9 cellular contexts compared by ENCODE assay signal in the genomic region with DNA sequence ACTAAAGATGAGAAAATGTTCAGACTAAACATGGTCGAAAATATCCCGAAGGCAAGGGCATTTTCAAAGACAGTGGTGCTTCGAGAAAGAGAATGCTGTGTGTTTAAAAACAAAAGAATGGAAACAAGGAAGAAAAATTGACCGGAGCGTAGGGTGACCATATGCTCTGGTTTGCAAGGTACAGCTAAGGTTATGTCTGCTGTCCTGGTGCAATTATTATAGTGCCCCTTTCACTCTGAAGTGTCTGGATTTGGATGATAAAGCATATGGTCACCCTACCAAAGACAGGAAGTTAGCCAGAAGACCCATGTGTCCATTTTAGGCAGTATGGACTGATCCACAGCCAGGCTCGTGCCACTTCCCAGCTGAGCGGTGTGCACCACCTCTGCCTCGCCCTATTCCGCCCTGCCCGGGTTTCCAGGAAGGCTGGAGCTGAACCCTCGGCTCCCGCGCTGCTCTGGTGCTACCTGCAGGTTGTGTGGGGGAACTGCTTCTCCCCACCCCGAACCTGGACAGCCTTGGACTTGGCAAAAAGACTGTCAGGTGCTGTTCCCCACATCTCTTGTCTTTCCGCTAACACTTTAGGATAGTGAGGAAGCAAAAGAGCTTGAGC. TPM values are rescaled to one million over a fixed set of nuclear protein-coding genes. Genes with fewer than 3 reads are reported as not detected.
A peak's percentile ranks its signal among the peaks of the same experiment; 100 is the strongest.
DNase-seq lines count a peak whose midpoint lies in the region; ATAC-seq and TF ChIP-seq lines count a peak whose summit lies in the region.
"Had no signal": no experiment of that assay in that cellular context is flagged by ENCODE, and none has a peak within 500 bp of the region (broad histone marks: within the 10 kb centered on the region; RNA-seq: fewer than 3 reads in every experiment).

No MANE protein-coding gene starts in this region.

- peaks cover 2% of the 10 kb centered on the region for H3K9me3 Mint-ChIP-seq in activated naive CD8-positive, alpha-beta T cell treated with anti-CD3 and anti-CD28 coated beads, Interleukin-2, amount 10 ng/mL, durations not matched to agents 7 days and 5 days

- POLR2A ChIA-PET in activated naive CD8-positive, alpha-beta T cell treated with anti-CD3 and anti-CD28 coated beads, Interleukin-2, amount 10 ng/mL, durations not matched to agents 7 days and 5 days (lab: Charles Lee), result no interaction called here

- no peak overlapping the region for H3K4me3 Mint-ChIP-seq in activated naive CD8-positive, alpha-beta T cell treated with anti-CD3 and anti-CD28 coated beads, Interleukin-2, amount 10 ng/mL, durations not matched to agents 7 days and 5 days

- peaks cover 11% of the 10 kb centered on the region for H3K4me1 Mint-ChIP-seq in activated naive CD8-positive, alpha-beta T cell treated with anti-CD3 and anti-CD28 coated beads, Interleukin-2, amount 10 ng/mL, durations not matched to agents 7 days and 5 days

- H3K36me3 ChIP-seq in BE2C, result no peaks in the 10 kb centered on the region

- H3K27me3 Mint-ChIP-seq in activated naive CD8-positive, alpha-beta T cell treated with anti-CD3 and anti-CD28 coated beads, Interleukin-2, amount 10 ng/mL, durations not matched to agents 7 days and 5 days, result peaks cover 66% of the 10 kb centered on the region

- H3K27me3 ChIP-seq in BE2C, result peaks cover 42% of the 10 kb centered on the region

- peak; percentile 58 for ATAC-seq in activated naive CD8-positive, alpha-beta T cell treated with anti-CD3 and anti-CD28 coated beads, Interleukin-2, amount 10 ng/mL, durations not matched to agents 7 days and 5 days (ENCODE audit: low read depth)
- ATAC-seq in left colon (peak; percentile 100), HG03521 (IDR thresholded peaks at IDR 0.05; ENCODE audit: unreplicated experiment) (no peak), GM21367 (IDR thresholded peaks at IDR 0.05; ENCODE audit: unreplicated experiment) (no peak), HG02981 (IDR thresholded peaks at IDR 0.05; ENCODE audit: unreplicated experiment) (no peak)

- in situ Hi-C loops in GM13977 (cut with MboI; ENCODE audit: low pct_unique_long_range_greater_than_20kb, low sequenced_read_pairs, unreplicated experiment), result loop anchor here (25.0 kb wide), 1 partner anchor 146 kb away; no protein-coding TSS in a partner anchor

- peak; percentile 68 for TF ChIP-seq CTCF in BE2C (IDR thresholded peaks at IDR 0.05; ENCODE audit: low read depth, low read length)
- peak; percentile 43 for TF ChIP-seq CTCF in GM13977 (IDR thresholded peaks at IDR 0.05; ENCODE audit: extremely low read depth, insufficient read depth, missing control alignments)

- DNase-seq in BE2C (peak; percentile 70), GM13977 (ENCODE audit: low spot score) (peak; percentile 38), NCI-H524 treated with DMSO at 0.1 percent for 48 hours (lab: John Stamatoyannopoulos, UW) (peak; percentile 39), left colon (peak; percentile 68 to 81)
- DNase-seq in activated naive CD8-positive, alpha-beta T cell treated with anti-CD3 and anti-CD28 coated beads, Interleukin-2, amount 10 ng/mL, durations not matched to agents 7 days and 5 days, result peak; percentile 36

- H3K4me3 ChIP-seq in BE2C (ENCODE audit: low read depth, low read length), result no peak overlapping the region

- H3K9me3 ChIP-seq in BE2C, result no peaks in the 10 kb centered on the region

- intact Hi-C loops in left colon (cut with DNase I, micrococcal nuclease), result no loop called here

- H3K36me3 Mint-ChIP-seq in activated naive CD8-positive, alpha-beta T cell treated with anti-CD3 and anti-CD28 coated beads, Interleukin-2, amount 10 ng/mL, durations not matched to agents 7 days and 5 days, result no peaks in the 10 kb centered on the region

- H3K4me1 ChIP-seq in BE2C, result peaks cover 3% of the 10 kb centered on the region; the same call in 1 of the 2 replicates

- no peak overlapping the region for H3K27ac Mint-ChIP-seq in activated naive CD8-positive, alpha-beta T cell treated with anti-CD3 and anti-CD28 coated beads, Interleukin-2, amount 10 ng/mL, durations not matched to agents 7 days and 5 days

RNA-seq across cellular contexts. Expression of a gene that starts 25.2 kb away (rescaled TPM):
- polyA plus RNA-seq in BE2C (2012; ENCODE audit: insufficient read depth, insufficient read length, low read depth), result not detected
- total RNA-seq in activated naive CD8-positive, alpha-beta T cell treated with anti-CD3 and anti-CD28 coated beads, Interleukin-2, amount 10 ng/mL, durations not matched to agents 7 days and 5 days, result not detected
- total RNA-seq in left colon, result not detected
- total RNA-seq: glomerular endothelial cell had no signal

RNA-seq across cellular contexts. Expression of a gene that starts 28.0 kb away (rescaled TPM):
- polyA plus RNA-seq in BE2C (2012; ENCODE audit: insufficient read depth, insufficient read length, low read depth), result 74.7 TPM
- 10 to 100 TPM; 78.2 to 79.3 TPM for total RNA-seq in activated naive CD8-positive, alpha-beta T cell treated with anti-CD3 and anti-CD28 coated beads, Interleukin-2, amount 10 ng/mL, durations not matched to agents 7 days and 5 days
- total RNA-seq in left colon, result 10 to 100 TPM; 72.3 to 73.4 TPM

RNA-seq across cellular contexts. Expression of a gene that starts 39.0 kb away (rescaled TPM):
- polyA plus RNA-seq in BE2C (2012; ENCODE audit: insufficient read depth, insufficient read length, low read depth), result 7.6 TPM
- 1 to 10 TPM; 8.6 to 9.8 TPM for total RNA-seq in activated naive CD8-positive, alpha-beta T cell treated with anti-CD3 and anti-CD28 coated beads, Interleukin-2, amount 10 ng/mL, durations not matched to agents 7 days and 5 days
- total RNA-seq in left colon, result 10 to 100 TPM; 40.7 to 51.5 TPM

RNA-seq across cellular contexts. Expression of a gene that starts 49.8 kb away (rescaled TPM):
- not detected for polyA plus RNA-seq in BE2C (2012; ENCODE audit: insufficient read depth, insufficient read length, low read depth)
- total RNA-seq in activated naive CD8-positive, alpha-beta T cell treated with anti-CD3 and anti-CD28 coated beads, Interleukin-2, amount 10 ng/mL, durations not matched to agents 7 days and 5 days, result not detected
- not detected for total RNA-seq in left colon
- total RNA-seq: glomerular endothelial cell had no signal

Comparison
In these comparisons a context has a peak if more than half of its experiments do, and no peak if none do; other contexts are left out.
1. ATAC-seq: peak in activated naive CD8-positive, alpha-beta T cell treated with anti-CD3 and anti-CD28 coated beads, Interleukin-2, amount 10 ng/mL, durations not matched to agents 7 days and 5 days (single experiment) and left colon (single experiment); none in HG03521 (single experiment), GM21367 (single experiment) and HG02981 (single experiment).
2. Peak in every context shown above with its lines, with median percentiles within 50 percentile points of each other: DNase-seq.